ENCODE assay signal across 8 cellular contexts in genomic region chr14:20415723-20416622, GRCh38. TPM values are rescaled to one million over a fixed set of nuclear protein-coding genes. Genes with fewer than 3 reads are reported as not detected.
DNase-seq lines count a peak whose midpoint lies in the region; ATAC-seq and TF ChIP-seq lines count a peak whose summit lies in the region.

No MANE protein-coding gene starts in this region.

- H3K4me3 ChIP-seq in A673 (ENCODE audit: low read depth, low read length, poor library complexity, severe bottlenecking): no peak overlapping the region
- H3K4me3 ChIP-seq in sigmoid colon: no peak overlapping the region

- H3K4me1 ChIP-seq in A673 (ENCODE audit: insufficient read depth, low read length, poor library complexity, severe bottlenecking) (peaks cover 13% of the 10 kb centered on the region), sigmoid colon (peaks cover 0 to 19% (median 13%) of the 10 kb centered on the region in 4 donors)

- DNase-seq in A673 (ENCODE audit: low spot score): peak; percentile 80
- DNase-seq in GM04504 (ENCODE audit: low read depth): peak; percentile 30
- peak; percentile 27 to 57 for DNase-seq in NCI-H526 (lab: John Stamatoyannopoulos, UW)
- DNase-seq in activated T-cell treated with anti-CD3 and anti-CD28 coated beads, Interleukin-2, amount 50 U/mL, for 4 hours: peak; percentile 18
- DNase-seq in globus pallidus (ENCODE audit: low spot score): peak; percentile 66
- no peak for DNase-seq in sigmoid colon

- H3K27me3 ChIP-seq in A673 (replicated peaks; ENCODE audit: insufficient read depth, low read depth, low read length, poor library complexity): no peaks in the 10 kb centered on the region
- no peaks in the 10 kb centered on the region for H3K27me3 ChIP-seq in sigmoid colon

- ATAC-seq in HG03159 (IDR thresholded peaks at IDR 0.05; ENCODE audit: unreplicated experiment) (peak; percentile 43), HG03039 (IDR thresholded peaks at IDR 0.05; ENCODE audit: unreplicated experiment) (no peak)
- peak; percentile 26 to 27 for ATAC-seq in activated T-cell treated with anti-CD3 and anti-CD28 coated beads, Interleukin-2, amount 50 U/mL, for 4 hours

- WGBS in sigmoid colon, 2 donors: 54 to 60% methylated on average over 7 of the region's 7 CpGs

- no peak for TF ChIP-seq EP300 in sigmoid colon (IDR thresholded peaks at IDR 0.05)

- TF ChIP-seq POLR2A in sigmoid colon (IDR thresholded peaks at IDR 0.05): no peak

- no TSS peak for BruUV-seq in A673 (replicated peaks; lab: Mats Ljungman, UMichigan)

- H3K27ac ChIP-seq in A673 (ENCODE audit: low read depth, low read length, poor library complexity, severe bottlenecking) (no peak overlapping the region), sigmoid colon (peak overlapping the region in 2 of 4 donors; percentile 7 to 22)

- H3K27me3 Mint-ChIP-seq in activated T-cell treated with anti-CD3 and anti-CD28 coated beads, Interleukin-2, amount 50 U/mL, for 4 hours (ENCODE audit: low read depth): no peaks in the 10 kb centered on the region

- H3K36me3 ChIP-seq in A673 (ENCODE audit: insufficient read depth, low read length, poor library complexity, severe bottlenecking) (no peaks in the 10 kb centered on the region), sigmoid colon (no peaks in the 10 kb centered on the region)

- CTCF ChIA-PET in A673 (lab: Charles Lee): interaction anchor here (0.6 to 1.2 kb wide), 7 partner anchors 25 to 555 kb away, joined by 3 to 6 read pairs (median 3); partner anchors contain the start of genes APEX1 and PARP2

- H3K9me3 Mint-ChIP-seq in activated T-cell treated with anti-CD3 and anti-CD28 coated beads, Interleukin-2, amount 50 U/mL, for 4 hours: no peaks in the 10 kb centered on the region

- peak; percentile 74 for TF ChIP-seq CTCF in A673 (conservative IDR thresholded peaks at IDR 0.05; ENCODE audit: low read depth, low read length)
- TF ChIP-seq CTCF in sigmoid colon (IDR thresholded peaks at IDR 0.05): peak; percentile 10 to 51 (median 42)

- no peaks in the 10 kb centered on the region for H3K36me3 Mint-ChIP-seq in activated T-cell treated with anti-CD3 and anti-CD28 coated beads, Interleukin-2, amount 50 U/mL, for 4 hours (ENCODE audit: insufficient read depth)

- no peaks in the 10 kb centered on the region for H3K9me3 ChIP-seq in A673 (ENCODE audit: low read depth, low read length, poor library complexity, severe bottlenecking)
- H3K9me3 ChIP-seq in sigmoid colon: no peaks in the 10 kb centered on the region

- no peak overlapping the region for H3K4me3 Mint-ChIP-seq in activated T-cell treated with anti-CD3 and anti-CD28 coated beads, Interleukin-2, amount 50 U/mL, for 4 hours

- peaks cover 35% of the 10 kb centered on the region for H3K4me1 Mint-ChIP-seq in activated T-cell treated with anti-CD3 and anti-CD28 coated beads, Interleukin-2, amount 50 U/mL, for 4 hours (ENCODE audit: low read depth)

- intact Hi-C loops in A673 (cut with micrococcal nuclease; ENCODE audit: unreplicated experiment): no loop called here
- intact Hi-C loops in sigmoid colon (cut with DNase I): no loop called here

- POLR2A ChIA-PET in A673 (lab: Charles Lee; ENCODE audit: low non-redundant PET): no interaction called here

RNA-seq across cellular contexts. Expression of gene TEP1, which starts 2.7 kb away (rescaled TPM):
- total RNA-seq in A673 (2021) (12.3 and 15.9 TPM in 2 replicates), sigmoid colon (10 to 100 TPM; 12.7 to 42.7 (median 19.6) TPM)
- total RNA-seq in activated T-cell treated with anti-CD3 and anti-CD28 coated beads, Interleukin-2, amount 50 U/mL, for 4 hours: 10 to 100 TPM; 14.7 to 21.7 (median 19.3) TPM
- 10 to 100 TPM; 19.2 to 43.7 (median 22.9) TPM for polyA plus RNA-seq in sigmoid colon

RNA-seq across cellular contexts. Expression of gene KLHL33, which starts 20.0 kb away (rescaled TPM):
- total RNA-seq in A673 (2021) (0.04 and 0.13 TPM in 2 replicates), sigmoid colon (1 to 10 TPM in 1 of 4 donors, under 1 TPM in 3; 0.33 to 1.4 (median 0.62) TPM)
- under 1 TPM in 1 of 3 donors, not detected in 2; 0.05 TPM for total RNA-seq in activated T-cell treated with anti-CD3 and anti-CD28 coated beads, Interleukin-2, amount 50 U/mL, for 4 hours
- polyA plus RNA-seq in sigmoid colon: under 1 TPM; 0.23 to 0.60 (median 0.23) TPM

RNA-seq across cellular contexts. Expression of gene OSGEP, which starts 38.6 kb away (rescaled TPM):
- total RNA-seq in A673 (2021): 59.2 and 67.8 TPM in 2 replicates
- total RNA-seq in activated T-cell treated with anti-CD3 and anti-CD28 coated beads, Interleukin-2, amount 50 U/mL, for 4 hours: 10 to 100 TPM; 73.4 to 86.5 (median 75.4) TPM
- total RNA-seq in sigmoid colon: 10 to 100 TPM; 34.1 to 65.6 (median 50.7) TPM
- polyA plus RNA-seq in sigmoid colon: 10 to 100 TPM; 21.0 to 49.4 (median 29.8) TPM

RNA-seq across cellular contexts. Expression of gene APEX1, which starts 39.1 kb away (rescaled TPM):
- total RNA-seq in A673 (2021) (277 and 299 TPM in 2 replicates), sigmoid colon (100 to 1,000 TPM; 118 to 181 (median 146) TPM)
- 100 to 1,000 TPM; 265 to 309 (median 300) TPM for total RNA-seq in activated T-cell treated with anti-CD3 and anti-CD28 coated beads, Interleukin-2, amount 50 U/mL, for 4 hours
- polyA plus RNA-seq in sigmoid colon: 100 to 1,000 TPM in 1 of 3 donors, 10 to 100 TPM in 2; 84.4 to 150 (median 99.7) TPM

RNA-seq across cellular contexts. Expression of gene PIP4P1, which starts 45.3 kb away (rescaled TPM):
- total RNA-seq in A673 (2021) (32.4 and 34.9 TPM in 2 replicates), sigmoid colon (10 to 100 TPM; 18.9 to 28.0 (median 22.8) TPM)
- total RNA-seq in activated T-cell treated with anti-CD3 and anti-CD28 coated beads, Interleukin-2, amount 50 U/mL, for 4 hours: 10 to 100 TPM; 33.6 to 43.4 (median 39.9) TPM
- polyA plus RNA-seq in sigmoid colon: 10 to 100 TPM; 30.3 to 40.9 (median 32.4) TPM
